Comparison of ENCODE assay signal across 18 cellular contexts in the genomic region with DNA sequence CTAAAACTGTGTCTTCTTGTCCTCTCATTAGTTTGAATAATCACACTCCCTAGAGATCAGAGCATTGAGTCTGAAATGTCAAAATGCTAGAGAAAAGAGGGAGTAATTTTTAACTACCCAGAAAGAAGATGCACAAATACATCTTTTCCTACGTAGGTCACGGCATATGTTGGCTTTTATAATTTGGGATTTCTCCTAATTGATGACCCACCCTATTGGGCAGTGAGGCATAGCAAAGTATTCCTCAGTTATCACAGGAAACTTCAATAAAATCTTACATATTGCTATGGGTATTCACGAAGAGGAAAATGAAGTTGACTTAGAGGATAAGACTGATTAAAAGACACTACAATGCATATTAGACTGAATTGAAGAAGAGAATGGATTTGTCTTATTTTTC. TPM values are rescaled to one million over a fixed set of nuclear protein-coding genes. Genes with fewer than 3 reads are reported as not detected.
DNase-seq lines count a peak whose midpoint lies in the region; ATAC-seq, FAIRE-seq and TF ChIP-seq lines count a peak whose summit lies in the region.
"Had no signal": no experiment of that assay in that cellular context is flagged by ENCODE, and none has a peak within 500 bp of the region (broad histone marks: within the 10 kb centered on the region; RNA-seq: fewer than 3 reads in every experiment).

No MANE protein-coding gene starts in this region.

- H3K79me1 ChIP-seq in H1 (ENCODE audit: low read depth, low read length) = no peaks in the 10 kb centered on the region

- no peak for TF ChIP-seq POLR2A in H1 (IDR thresholded peaks at IDR 0.05; ENCODE audit: control extremely low read depth in 1 of 2, low read depth in 2 of 2, low read length in 2 of 2)

- H3K4ac ChIP-seq in H1 (replicated peaks; ENCODE audit: insufficient read length, low read depth, low read length) = no peak overlapping the region

- H3K36me3 ChIP-seq in cardiac muscle cell (peaks cover 29% of the 10 kb centered on the region), H1 (ENCODE audit: control insufficient read depth in 2 of 4, insufficient read depth in 4 of 4, low read length in 3 of 4) (peaks cover 0 to 9% (median 3%) of the 10 kb centered on the region in 4 experiments; a peak in 4 of 8 replicates)

- TF ChIP-seq RAD21 in H1 (IDR thresholded peaks at IDR 0.05 in 1 of 2, conservative IDR thresholded peaks at IDR 0.05 in 1 of 2; ENCODE audit: low read depth in 2 of 2, low read length in 2 of 2) = no peak

- H3K14ac ChIP-seq in H1 (ENCODE audit: insufficient read length) = no peak overlapping the region

- H3K79me2 ChIP-seq in H1 (ENCODE audit: control insufficient read depth in 1 of 2, insufficient read depth in 2 of 2, low read length in 2 of 2) = no peaks in the 10 kb centered on the region

- intact Hi-C loops in left cardiac atrium (cut with DNase I) = no loop called here

- H3K27ac ChIP-seq in cardiac muscle cell (peak overlapping the region; percentile 23), H1 (ENCODE audit: low read depth, low read length) (no peak overlapping the region)
- H3K27ac ChIP-seq: A549, C4-2B, GM23248 had no signal

- peaks cover 5% of the 10 kb centered on the region for H3K36me3 Mint-ChIP-seq in T-helper 17 cell (ENCODE audit: low read depth)

- no peak overlapping the region for H3K4me3 Mint-ChIP-seq in T-helper 17 cell
- H3K4me3 Mint-ChIP-seq: CD8-positive, alpha-beta memory T cell had no signal

- no peak overlapping the region for H2AK5ac ChIP-seq in H1 (ENCODE audit: low read depth, low read length)

- H3K27me3 ChIP-seq in cardiac muscle cell (no peaks in the 10 kb centered on the region), H1 (replicated peaks in 1 of 4; ENCODE audit: control insufficient read depth in 3 of 4, extremely low read depth in 1 of 4, insufficient read depth in 3 of 4, low read length in 3 of 4) (no peaks in the 10 kb centered on the region)
- H3K27me3 ChIP-seq: BE2C had no signal

- no peak for DNase-seq in cardiac muscle cell (ENCODE audit: low read depth in 1 of 2, low spot score in 1 of 2)
- no peak for DNase-seq in left cardiac atrium
- no peak for DNase-seq in T-helper 17 cell
- no peak for DNase-seq in H1 (ENCODE audit: low read depth in 1 of 2, low spot score in 2 of 2)
- DNase-seq in superior temporal gyrus (ENCODE audit: extremely low spot score) = no peak
- DNase-seq in NCI-H226 = no peak
- DNase-seq: BE2C; Caco-2; CD8-positive, alpha-beta memory T cell; DND-41; GDM1; GM23248; H7 had no signal

- no peaks in the 10 kb centered on the region for H3K27me3 Mint-ChIP-seq in T-helper 17 cell
- H3K27me3 Mint-ChIP-seq: CD8-positive, alpha-beta memory T cell had no signal

- H4K91ac ChIP-seq in H1 (replicated peaks; ENCODE audit: insufficient read length, low read length) = no peak overlapping the region

- H2BK12ac ChIP-seq in H1 (ENCODE audit: low read depth, low read length) = no peak overlapping the region

- no peak for FAIRE-seq in H1 (lab: Jason Lieb, UNC)
- FAIRE-seq: A549, HepG2, HTR-8/SVneo had no signal

- no peak overlapping the region for H3K9ac ChIP-seq in H1 (replicated peaks in 1 of 4; ENCODE audit: extremely low read depth in 1 of 4, low read depth in 3 of 4, low read length in 3 of 4)
- H3K9ac ChIP-seq: GM23248 had no signal

- H3K4me2 ChIP-seq in H1 (ENCODE audit: insufficient read depth in 1 of 2, low read depth in 2 of 2, low read length in 2 of 2) = no peak overlapping the region
- H3K4me2 ChIP-seq: A549 had no signal

- peak overlapping the region; percentile 19 for H3K27ac Mint-ChIP-seq in T-helper 17 cell

- no peak overlapping the region for H2AFZ ChIP-seq in H1 (ENCODE audit: low read length)
- H2AFZ ChIP-seq: GM23248 had no signal

- POLR2A ChIA-PET in H1 (lab: Charles Lee; ENCODE audit: partially characterized antibody) = no interaction called here

- TF ChIP-seq EP300 in H1 (IDR thresholded peaks at IDR 0.05; ENCODE audit: borderline replicate concordance in 1 of 2, low read depth in 2 of 2, low read length in 2 of 2) = no peak

- H3K56ac ChIP-seq in H1 (replicated peaks; ENCODE audit: insufficient read length, low read depth, low read length) = no peak overlapping the region

- H3K23me2 ChIP-seq in H1 (ENCODE audit: low read depth, low read length) = no peaks in the 10 kb centered on the region

- no peak overlapping the region for H3K23ac ChIP-seq in H1 (ENCODE audit: insufficient read length)

- no peak overlapping the region for H2BK5ac ChIP-seq in H1 (ENCODE audit: low read depth, low read length)

- H4K8ac ChIP-seq in H1 (ENCODE audit: extremely low read depth, insufficient read depth, low read length) = no peak overlapping the region

- no peak overlapping the region for H2BK15ac ChIP-seq in H1 (ENCODE audit: low read length)

- H4K5ac ChIP-seq in H1 (ENCODE audit: insufficient read length, low read depth, low read length) = no peak overlapping the region

- 62% methylated on average over 3 of the region's 3 CpGs; no CpG with 5 or more reads in 1 of the 2 experiments for WGBS in H1 (ENCODE audit: extremely low coverage in 1 of 2, insufficient coverage in 1 of 2, insufficient read length in 1 of 2, insufficient replicate concordance in 2 of 2, low coverage in 1 of 2, low lambda C conversion rate in 2 of 2, missing lambda C conversion rate in 1 of 2), 2 experiments

- no peaks in the 10 kb centered on the region for H3K4me1 Mint-ChIP-seq in T-helper 17 cell

- H3K4me1 ChIP-seq in cardiac muscle cell (ENCODE audit: low read depth) = peaks cover 7% of the 10 kb centered on the region
- H3K4me1 ChIP-seq in H1 (replicated peaks in 1 of 4; ENCODE audit: control insufficient read depth in 3 of 4, insufficient read depth in 4 of 4, low read length in 3 of 4) = no peaks in the 10 kb centered on the region
- H3K4me1 ChIP-seq: A549, BE2C, Caco-2 had no signal

- H3K9me3 ChIP-seq in cardiac muscle cell (ENCODE audit: low read depth) (no peaks in the 10 kb centered on the region), T-helper 17 cell (ENCODE audit: control insufficient read depth, low read length, poor library complexity, severe bottlenecking) (no peaks in the 10 kb centered on the region), H1 (ENCODE audit: insufficient read depth in 2 of 2, low read depth in 1 of 2, low read length in 1 of 2) (no peaks in the 10 kb centered on the region)
- H3K9me3 ChIP-seq: A549, BE2C, Caco-2 had no signal

- H3K18ac ChIP-seq in H1 (ENCODE audit: extremely low read depth, low read length) = no peak overlapping the region

- CTCF ChIA-PET in H1 (lab: Charles Lee; ENCODE audit: partially characterized antibody) = interaction anchor here (0.7 kb wide), 1 partner anchor 8 kb away, joined by 3 read pairs; no protein-coding TSS in a partner anchor

- TF ChIP-seq CTCF in cardiac muscle cell (IDR thresholded peaks at IDR 0.05; ENCODE audit: low read depth, low read length) (no peak), H1 (IDR thresholded peaks at IDR 0.05; ENCODE audit: control extremely low read depth in 1 of 3, insufficient read depth in 1 of 3, low read depth in 1 of 3, low read length in 3 of 3) (no peak)

- H3K4me3 ChIP-seq in cardiac muscle cell (no peak overlapping the region), H1 (ENCODE audit: extremely low read depth in 1 of 4, insufficient read depth in 2 of 4, low read depth in 3 of 4, low read length in 4 of 4) (no peak overlapping the region)
- H3K4me3 ChIP-seq: A549, GM23248 had no signal

- no peak overlapping the region for H2BK120ac ChIP-seq in H1 (replicated peaks; ENCODE audit: low read depth, low read length)

- H2BK20ac ChIP-seq in H1 (ENCODE audit: low read length) = no peak overlapping the region

- H4K20me1 ChIP-seq in H1 (replicated peaks in 1 of 2; ENCODE audit: control insufficient read depth in 1 of 2, insufficient read depth in 2 of 2, low read length in 2 of 2) = peaks cover 0 to 2% of the 10 kb centered on the region in 2 experiments

- no peak for ATAC-seq in left cardiac atrium
- ATAC-seq in T-helper 17 cell = no peak
- ATAC-seq in HG03457 (IDR thresholded peaks at IDR 0.05; ENCODE audit: unreplicated experiment) = no peak
- ATAC-seq: A549, HepG2 had no signal

RNA-seq across cellular contexts. Expression of gene ARMC10, which starts 25.4 kb away (rescaled TPM):
- 29.7 and 33.9 TPM in 2 replicates for total RNA-seq in cardiac muscle cell
- polyA plus RNA-seq in cardiac muscle cell = 38.4 and 57.6 TPM in 2 replicates
- total RNA-seq in left cardiac atrium = 10 to 100 TPM; 21.2 to 22.7 TPM
- 10 to 100 TPM; 14.6 to 16.0 TPM for total RNA-seq in T-helper 17 cell
- 43.4 and 44.3 TPM in 2 replicates for total RNA-seq in H1 (2021; fragmentation: NEBNext Ultra II Directional; extraction: Animal tissue kit (Norgen Biotek cat#: 25700))
- 12.1 and 16.4 TPM in 2 replicates for polyA plus RNA-seq in H1 (2011; rRNA removed)
- polyA plus RNA-seq in H1 (2011; cell fraction: cytosol; rRNA removed) = 26.8 TPM
- 9.2 TPM for polyA plus RNA-seq in H1 (2011; cell fraction: nucleus; rRNA removed)
- polyA plus RNA-seq in H1 (2012, experiment 1 of 2) = 20.8 to 32.6 TPM (median 23.7 TPM) in 4 replicates
- polyA plus RNA-seq in H1 (2012, experiment 2 of 2) = 15.7 TPM
- 19.5 TPM for polyA plus RNA-seq in H1 (2013, experiment 1 of 2)
- 20.3 TPM for polyA plus RNA-seq in H1 (2013, experiment 2 of 2)
- 22.7 and 26.6 TPM in 2 replicates for polyA minus RNA-seq in H1 (2011; rRNA and poly(A)+ RNA removed)
- polyA minus RNA-seq in H1 (2011; cell fraction: cytosol; rRNA and poly(A)+ RNA removed) = 27.0 TPM
- polyA minus RNA-seq in H1 (2011; cell fraction: nucleus; rRNA and poly(A)+ RNA removed) = 21.3 TPM

RNA-seq across cellular contexts. Expression of gene FBXL13, which starts 25.8 kb away (rescaled TPM):
- total RNA-seq in cardiac muscle cell = 1.8 and 2.2 TPM in 2 replicates
- polyA plus RNA-seq in cardiac muscle cell = 2.1 and 3.4 TPM in 2 replicates
- under 1 TPM; 0.65 to 0.68 TPM for total RNA-seq in left cardiac atrium
- total RNA-seq in T-helper 17 cell = 1 to 10 TPM; 1.3 to 1.4 TPM
- total RNA-seq in H1 (2021; fragmentation: NEBNext Ultra II Directional; extraction: Animal tissue kit (Norgen Biotek cat#: 25700)) = 1.2 and 2.8 TPM in 2 replicates
- polyA plus RNA-seq in H1 (2011; rRNA removed) = 1.1 and 1.2 TPM in 2 replicates
- 0.93 TPM for polyA plus RNA-seq in H1 (2011; cell fraction: cytosol; rRNA removed)
- 1.8 TPM for polyA plus RNA-seq in H1 (2011; cell fraction: nucleus; rRNA removed)
- 0.94 to 2.4 TPM (median 1.5 TPM) in 4 replicates for polyA plus RNA-seq in H1 (2012, experiment 1 of 2)
- polyA plus RNA-seq in H1 (2012, experiment 2 of 2) = not detected
- polyA plus RNA-seq in H1 (2013, experiment 1 of 2) = 0.75 TPM
- polyA plus RNA-seq in H1 (2013, experiment 2 of 2) = 0.98 TPM
- 6.0 and 7.0 TPM in 2 replicates for polyA minus RNA-seq in H1 (2011; rRNA and poly(A)+ RNA removed)
- polyA minus RNA-seq in H1 (2011; cell fraction: cytosol; rRNA and poly(A)+ RNA removed) = 1.9 TPM
- 15.1 TPM for polyA minus RNA-seq in H1 (2011; cell fraction: nucleus; rRNA and poly(A)+ RNA removed)

RNA-seq across cellular contexts. Expression of gene NAPEPLD, which starts 48.6 kb away (rescaled TPM):
- 7.0 and 9.2 TPM in 2 replicates for total RNA-seq in cardiac muscle cell
- polyA plus RNA-seq in cardiac muscle cell = 15.7 and 20.4 TPM in 2 replicates
- 1 to 10 TPM; 5.3 to 9.7 TPM for total RNA-seq in left cardiac atrium
- 1 to 10 TPM; 2.4 to 3.7 TPM for total RNA-seq in T-helper 17 cell
- total RNA-seq in H1 (2021; fragmentation: NEBNext Ultra II Directional; extraction: Animal tissue kit (Norgen Biotek cat#: 25700)) = 9.1 and 9.9 TPM in 2 replicates
- polyA plus RNA-seq in H1 (2011; rRNA removed) = 3.2 and 4.2 TPM in 2 replicates
- polyA plus RNA-seq in H1 (2011; cell fraction: cytosol; rRNA removed) = 4.9 TPM
- polyA plus RNA-seq in H1 (2011; cell fraction: nucleus; rRNA removed) = 5.1 TPM
- polyA plus RNA-seq in H1 (2012, experiment 1 of 2) = 3.4 to 5.2 TPM (median 3.7 TPM) in 4 replicates
- polyA plus RNA-seq in H1 (2012, experiment 2 of 2) = 0.39 TPM
- 8.0 TPM for polyA plus RNA-seq in H1 (2013, experiment 1 of 2)
- polyA plus RNA-seq in H1 (2013, experiment 2 of 2) = 6.3 TPM
- polyA minus RNA-seq in H1 (2011; rRNA and poly(A)+ RNA removed) = 9.0 and 9.7 TPM in 2 replicates
- polyA minus RNA-seq in H1 (2011; cell fraction: cytosol; rRNA and poly(A)+ RNA removed) = 5.2 TPM
- 23.7 TPM for polyA minus RNA-seq in H1 (2011; cell fraction: nucleus; rRNA and poly(A)+ RNA removed)
